8 cellular contexts compared by ENCODE assay signal in the genomic region with DNA sequence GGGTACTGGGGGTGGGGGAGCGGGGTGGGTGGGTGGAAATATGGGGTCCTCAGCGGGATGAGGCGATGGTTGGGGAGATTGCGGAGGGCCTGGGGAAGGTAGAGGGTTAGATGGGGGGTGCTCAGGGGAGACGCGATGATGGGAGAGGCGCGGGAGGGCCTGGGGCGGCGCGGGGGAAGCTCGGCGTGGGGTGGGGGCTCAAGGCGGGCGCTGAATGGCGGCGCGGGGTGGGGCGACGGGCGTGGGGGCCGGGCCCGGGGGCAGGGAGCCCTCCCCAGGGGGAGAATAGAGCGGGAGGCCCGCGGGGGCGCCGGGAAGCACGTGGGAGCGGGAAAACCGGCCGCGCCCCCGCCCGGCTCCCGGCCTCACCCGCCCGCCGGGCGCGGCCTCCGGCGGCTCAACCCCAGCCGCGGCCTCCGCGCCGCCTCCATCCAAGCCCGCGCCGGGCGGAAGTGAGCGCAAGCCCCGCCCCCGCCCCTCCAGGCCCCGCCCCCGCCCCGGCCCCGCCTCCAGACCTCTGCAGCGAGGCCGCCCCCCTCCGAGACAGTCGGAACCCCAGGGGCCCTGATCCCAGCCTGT. TPM values are rescaled to one million over a fixed set of nuclear protein-coding genes. Genes with fewer than 3 reads are reported as not detected.
DNase-seq lines count a peak whose midpoint lies in the region; ATAC-seq and TF ChIP-seq lines count a peak whose summit lies in the region.

A gene with protein sequence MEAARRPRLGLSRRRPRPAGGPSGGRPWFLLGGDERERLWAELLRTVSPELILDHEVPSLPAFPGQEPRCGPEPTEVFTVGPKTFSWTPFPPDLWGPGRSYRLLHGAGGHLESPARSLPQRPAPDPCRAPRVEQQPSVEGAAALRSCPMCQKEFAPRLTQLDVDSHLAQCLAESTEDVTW (minus strand): TSS at position 454 of the 579 bp plus-strand sequence. CDS start 23 bp downstream, at position 431.

- H3K4me1 Mint-ChIP-seq in activated CD4-positive, alpha-beta T cell treated with anti-CD3 and anti-CD28 coated beads, Interleukin-2, amount 10 ng/mL, durations not matched to agents 7 days and 5 days, result peaks cover 26% of the 10 kb centered on the region
- peaks cover 16% of the 10 kb centered on the region for H3K4me1 Mint-ChIP-seq in mesothelial cell of epicardium

- POLR2A ChIA-PET in HCT116 (lab: Charles Lee), result interaction anchor here (0.9 to 1.2 kb wide), 3 partner anchors 117 to 197 kb away, joined by 3 to 16 read pairs (median 3); a partner anchor contains a TSS
- POLR2A ChIA-PET in activated CD4-positive, alpha-beta T cell treated with anti-CD3 and anti-CD28 coated beads, Interleukin-2, amount 10 ng/mL, durations not matched to agents 7 days and 5 days (lab: Charles Lee), result interaction anchor here (0.6 kb wide), 1 partner anchor 442 kb away, joined by 3 read pairs; no protein-coding TSS in a partner anchor

- H3K27ac Mint-ChIP-seq in activated CD4-positive, alpha-beta T cell treated with anti-CD3 and anti-CD28 coated beads, Interleukin-2, amount 10 ng/mL, durations not matched to agents 7 days and 5 days, result peak within 1 kb of the TSS; percentile 94
- H3K27ac Mint-ChIP-seq in mesothelial cell of epicardium, result peak within 1 kb of the TSS; percentile 93

- intact Hi-C loops in HCT116 (cut with micrococcal nuclease), result no loop called here

- TF ChIP-seq POLR2A in HCT116 (IDR thresholded peaks at IDR 0.05; ENCODE audit: borderline replicate concordance, extremely low read depth, insufficient read depth, insufficient read length), result no peak

- no peaks in the 10 kb centered on the region for H4K20me1 ChIP-seq in HCT116 (ENCODE audit: insufficient read depth)

- TF ChIP-seq CTCF in HCT116 (IDR thresholded peaks at IDR 0.05 in 2 of 3, conservative IDR thresholded peaks at IDR 0.05 in 1 of 3; ENCODE audit: borderline replicate concordance in 1 of 3, insufficient read depth in 1 of 3, low read depth in 2 of 3, low read length in 2 of 3), result no peak
- TF ChIP-seq CTCF in mesothelial cell of epicardium (IDR thresholded peaks at IDR 0.05; ENCODE audit: unreplicated experiment), result no peak

- no peaks in the 10 kb centered on the region for H3K27me3 ChIP-seq in HCT116 (ENCODE audit: insufficient read depth, low read length)

- H3K27ac ChIP-seq in HCT116 (ENCODE audit: low read depth, low read length), result peak within 1 kb of the TSS; percentile 64

- H3K4me3 ChIP-seq in HCT116 (replicated peaks in 1 of 2; ENCODE audit: low read depth in 1 of 2, low read length in 2 of 2), result peak within 1 kb of the TSS; percentile 62 to 64

- peak; percentile 65 for ATAC-seq in HCT116

- H2AFZ ChIP-seq in HCT116 (ENCODE audit: low read depth, low read length, poor library complexity, severe bottlenecking), result peak within 1 kb of the TSS; percentile 61

- CTCF ChIA-PET in HCT116 (lab: Charles Lee), result interaction anchor here (0.6 to 8.1 kb wide), 21 partner anchors 10 to 605 kb away, joined by 3 to 271 read pairs (median 4); a partner anchor contains a TSS
- CTCF ChIA-PET in activated CD4-positive, alpha-beta T cell treated with anti-CD3 and anti-CD28 coated beads, Interleukin-2, amount 10 ng/mL, durations not matched to agents 7 days and 5 days (lab: Charles Lee), result interaction anchor here (0.6 to 2.9 kb wide), 40 partner anchors 10 to 979 kb away, joined by 3 to 58 read pairs (median 3); a partner anchor contains a TSS

- DNase-seq in NOMO-1 (lab: John Stamatoyannopoulos, UW; ENCODE audit: unreplicated experiment in 2 of 2) (peak; percentile 45 to 65), NOMO-1 treated with dmso at 0.1 percent for 144 hours (lab: John Stamatoyannopoulos, UW; ENCODE audit: unreplicated experiment) (no peak), HCT116 (ENCODE audit: low read depth, low spot score) (peak; percentile 26), MV-4-11 (lab: John Stamatoyannopoulos, UW) (peak; percentile 56), mesothelial cell of epicardium (ENCODE audit: low spot score in 2 of 2, unreplicated experiment in 2 of 2) (no peak)
- DNase-seq in activated CD4-positive, alpha-beta T cell treated with anti-CD3 and anti-CD28 coated beads, Interleukin-2, amount 10 ng/mL, durations not matched to agents 7 days and 5 days, result peak; percentile 71
- peak; percentile 41 to 69 for DNase-seq in stimulated activated CD8-positive, alpha-beta memory T cell treated with anti-CD3 and anti-CD28 coated beads, Interleukin-7, amount 100 ng/mL, for 4 hours (ENCODE audit: low read depth in 2 of 2)

- no peaks in the 10 kb centered on the region for H3K9me2 ChIP-seq in HCT116 (ENCODE audit: insufficient read depth)

- in situ Hi-C loops in endometrial microvascular endothelial cells (cut with HindIII; ENCODE audit: inconsistent ontology term, low pct_unique_long_range_greater_than_20kb, low sequenced_read_pairs), result loop anchor here (10.0 kb wide), 2 partner anchors 110 to 200 kb away; a partner anchor contains a TSS

- BruUV-seq in HCT116 (replicated peaks; lab: Mats Ljungman, UMichigan), result no TSS peak

- H3K9me3 Mint-ChIP-seq in activated CD4-positive, alpha-beta T cell treated with anti-CD3 and anti-CD28 coated beads, Interleukin-2, amount 10 ng/mL, durations not matched to agents 7 days and 5 days, result no peaks in the 10 kb centered on the region
- H3K9me3 Mint-ChIP-seq in mesothelial cell of epicardium, result no peaks in the 10 kb centered on the region

- H3K4me2 ChIP-seq in HCT116 (ENCODE audit: low read length), result peak within 1 kb of the TSS; percentile 89

- H3K9ac ChIP-seq in HCT116 (ENCODE audit: low read length), result peak within 1 kb of the TSS; percentile 65

- H3K4me3 Mint-ChIP-seq in activated CD4-positive, alpha-beta T cell treated with anti-CD3 and anti-CD28 coated beads, Interleukin-2, amount 10 ng/mL, durations not matched to agents 7 days and 5 days, result peak within 1 kb of the TSS; percentile 79
- H3K4me3 Mint-ChIP-seq in mesothelial cell of epicardium, result peak within 1 kb of the TSS; percentile 86

- no peak for TF ChIP-seq RAD21 in HCT116 (IDR thresholded peaks at IDR 0.05; ENCODE audit: low read depth)

- H3K27me3 Mint-ChIP-seq in activated CD4-positive, alpha-beta T cell treated with anti-CD3 and anti-CD28 coated beads, Interleukin-2, amount 10 ng/mL, durations not matched to agents 7 days and 5 days, result no peaks in the 10 kb centered on the region
- H3K27me3 Mint-ChIP-seq in mesothelial cell of epicardium (ENCODE audit: low read depth), result no peaks in the 10 kb centered on the region

- no peaks in the 10 kb centered on the region for H3K36me3 ChIP-seq in HCT116 (ENCODE audit: control insufficient read depth in 1 of 2, insufficient read depth in 2 of 2, low read length in 2 of 2)

- RAD21 ChIA-PET in HCT116 (lab: Charles Lee; ENCODE audit: low non-redundant PET in 1 of 2, low total read pairs in 2 of 2, uncharacterized antibody in 2 of 2, unreplicated experiment in 2 of 2), result interaction anchor here (0.7 to 3.0 kb wide), 8 partner anchors 10 to 391 kb away, joined by 3 to 33 read pairs (median 5); a partner anchor contains a TSS

- peaks cover 14% of the 10 kb centered on the region for H3K79me2 ChIP-seq in HCT116 (ENCODE audit: insufficient read depth, low read length)

- H3K9me3 ChIP-seq in HCT116 (ENCODE audit: control insufficient read depth in 1 of 2, insufficient read depth in 1 of 2, low read depth in 1 of 2, low read length in 2 of 2), result no peaks in the 10 kb centered on the region

- peaks cover 18 to 44% of the 10 kb centered on the region in 2 experiments; a peak in 3 of 4 replicates for H3K4me1 ChIP-seq in HCT116 (ENCODE audit: control insufficient read depth in 1 of 2, insufficient read depth in 2 of 2, low read length in 2 of 2)

- H3K36me3 Mint-ChIP-seq in activated CD4-positive, alpha-beta T cell treated with anti-CD3 and anti-CD28 coated beads, Interleukin-2, amount 10 ng/mL, durations not matched to agents 7 days and 5 days (ENCODE audit: low read depth), result peaks cover 3% of the 10 kb centered on the region
- H3K36me3 Mint-ChIP-seq in mesothelial cell of epicardium, result no peaks in the 10 kb centered on the region

TF ChIP-seq in HCT116, 20 proteins besides CTCF, POLR2A, EP300 and RAD21:
- TF ChIP-seq POLR2AphosphoS5 (IDR thresholded peaks at IDR 0.05; ENCODE audit: low read depth, low read length), result peak; percentile 68; the same call in 1 of the 2 replicates
- no peak for TF ChIP-seq CBX3 (IDR thresholded peaks at IDR 0.05; ENCODE audit: low read depth)

RNA-seq across cellular contexts. Expression of the gene that starts here (rescaled TPM):
- total RNA-seq in HCT116 (2021; ENCODE audit: unreplicated experiment) (112 TPM), endometrial microvascular endothelial cells (ENCODE audit: inconsistent ontology term) (34.9 TPM), mesothelial cell of epicardium (92.2 to 100 TPM (median 94.1 TPM) in 3 replicates)
- 50.0 and 53.3 TPM in 2 replicates for polyA plus RNA-seq in HCT116 (2012)
- 10 to 100 TPM; 61.3 to 66.2 TPM for total RNA-seq in activated CD4-positive, alpha-beta T cell treated with anti-CD3 and anti-CD28 coated beads, Interleukin-2, amount 10 ng/mL, durations not matched to agents 7 days and 5 days

Comparison
In these comparisons a context has a peak if more than half of its experiments do, and no peak if none do; other contexts are left out.
1. DNase-seq: peak in NOMO-1 (2 of 2), HCT116 (single experiment), MV-4-11 (single experiment), activated CD4-positive, alpha-beta T cell treated with anti-CD3 and anti-CD28 coated beads, Interleukin-2, amount 10 ng/mL, durations not matched to agents 7 days and 5 days (single experiment) and stimulated activated CD8-positive, alpha-beta memory T cell treated with anti-CD3 and anti-CD28 coated beads, Interleukin-7, amount 100 ng/mL, for 4 hours (2 of 2); none in NOMO-1 treated with dmso at 0.1 percent for 144 hours (single experiment) and mesothelial cell of epicardium (0 of 2).